ENCODE assay signal across 1 cellular context in genomic region chr12:54463034-54463433, GRCh38.
TF ChIP-seq lines count a peak whose summit lies in the region.

No MANE protein-coding gene starts in this region.

TF ChIP-seq in GM23338, 12 proteins besides CTCF, POLR2A, EP300 and RAD21 (continued from another document):
- TF ChIP-seq ZNF462 (CRISPR knock-in tag; IDR thresholded peaks at IDR 0.05), result no peak
- TF ChIP-seq, protein P1, sequence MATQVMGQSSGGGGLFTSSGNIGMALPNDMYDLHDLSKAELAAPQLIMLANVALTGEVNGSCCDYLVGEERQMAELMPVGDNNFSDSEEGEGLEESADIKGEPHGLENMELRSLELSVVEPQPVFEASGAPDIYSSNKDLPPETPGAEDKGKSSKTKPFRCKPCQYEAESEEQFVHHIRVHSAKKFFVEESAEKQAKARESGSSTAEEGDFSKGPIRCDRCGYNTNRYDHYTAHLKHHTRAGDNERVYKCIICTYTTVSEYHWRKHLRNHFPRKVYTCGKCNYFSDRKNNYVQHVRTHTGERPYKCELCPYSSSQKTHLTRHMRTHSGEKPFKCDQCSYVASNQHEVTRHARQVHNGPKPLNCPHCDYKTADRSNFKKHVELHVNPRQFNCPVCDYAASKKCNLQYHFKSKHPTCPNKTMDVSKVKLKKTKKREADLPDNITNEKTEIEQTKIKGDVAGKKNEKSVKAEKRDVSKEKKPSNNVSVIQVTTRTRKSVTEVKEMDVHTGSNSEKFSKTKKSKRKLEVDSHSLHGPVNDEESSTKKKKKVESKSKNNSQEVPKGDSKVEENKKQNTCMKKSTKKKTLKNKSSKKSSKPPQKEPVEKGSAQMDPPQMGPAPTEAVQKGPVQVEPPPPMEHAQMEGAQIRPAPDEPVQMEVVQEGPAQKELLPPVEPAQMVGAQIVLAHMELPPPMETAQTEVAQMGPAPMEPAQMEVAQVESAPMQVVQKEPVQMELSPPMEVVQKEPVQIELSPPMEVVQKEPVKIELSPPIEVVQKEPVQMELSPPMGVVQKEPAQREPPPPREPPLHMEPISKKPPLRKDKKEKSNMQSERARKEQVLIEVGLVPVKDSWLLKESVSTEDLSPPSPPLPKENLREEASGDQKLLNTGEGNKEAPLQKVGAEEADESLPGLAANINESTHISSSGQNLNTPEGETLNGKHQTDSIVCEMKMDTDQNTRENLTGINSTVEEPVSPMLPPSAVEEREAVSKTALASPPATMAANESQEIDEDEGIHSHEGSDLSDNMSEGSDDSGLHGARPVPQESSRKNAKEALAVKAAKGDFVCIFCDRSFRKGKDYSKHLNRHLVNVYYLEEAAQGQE (IDR thresholded peaks at IDR 0.05; ENCODE audit: unreplicated experiment), result no peak
